8 cellular contexts compared by ENCODE assay signal in genomic region chr7:73739387-73739767, GRCh38. TPM values are rescaled to one million over a fixed set of nuclear protein-coding genes. Genes with fewer than 3 reads are reported as not detected.
DNase-seq lines count a peak whose midpoint lies in the region; ATAC-seq and TF ChIP-seq lines count a peak whose summit lies in the region.

No MANE protein-coding gene starts in this region.

- no peaks in the 10 kb centered on the region for H3K27me3 Mint-ChIP-seq in central memory CD8-positive, alpha-beta T cell
- H3K27me3 Mint-ChIP-seq in naive thymus-derived CD4-positive, alpha-beta T cell, result peaks cover 0 to 6% (median 0%) of the 10 kb centered on the region in 5 donors

- H3K27ac Mint-ChIP-seq in central memory CD8-positive, alpha-beta T cell (ENCODE audit: low read depth), result peak overlapping the region; percentile 88
- peak overlapping the region; percentile 79 to 96 (median 93) for H3K27ac Mint-ChIP-seq in naive thymus-derived CD4-positive, alpha-beta T cell

- TF ChIP-seq CTCF in AG10803 (conservative IDR thresholded peaks at IDR 0.05; ENCODE audit: low read length) (no peak), HL-60 (IDR thresholded peaks at IDR 0.05; ENCODE audit: insufficient read depth, low read length) (no peak)

- H3K9me3 Mint-ChIP-seq in central memory CD8-positive, alpha-beta T cell, result no peaks in the 10 kb centered on the region
- peaks cover 0 to 1% (median 0%) of the 10 kb centered on the region in 11 donors for H3K9me3 Mint-ChIP-seq in naive thymus-derived CD4-positive, alpha-beta T cell

- ATAC-seq in central memory CD8-positive, alpha-beta T cell (replicated peaks; ENCODE audit: extremely low read depth, poor library complexity, severe bottlenecking), result peak; percentile 4
- ATAC-seq in naive thymus-derived CD4-positive, alpha-beta T cell, result no peak
- ATAC-seq in HG03097 (IDR thresholded peaks at IDR 0.05; ENCODE audit: low FRiP score, unreplicated experiment), result no peak

- peaks cover 4 to 18% of the 10 kb centered on the region in 2 donors for H3K4me1 ChIP-seq in naive thymus-derived CD4-positive, alpha-beta T cell (ENCODE audit: control insufficient read depth in 2 of 2, insufficient read depth in 2 of 2, low read length in 2 of 2)

- no peak for DNase-seq in AG10803 (ENCODE audit: low read depth)
- DNase-seq in HL-60 (ENCODE audit: low read depth in 1 of 2, low spot score in 1 of 2), result no peak
- DNase-seq in central memory CD8-positive, alpha-beta T cell (ENCODE audit: low spot score in 2 of 2), result no peak
- no peak for DNase-seq in naive thymus-derived CD4-positive, alpha-beta T cell
- no peak for DNase-seq in stimulated activated CD4-positive, alpha-beta T cell treated with anti-CD3 and anti-CD28 coated beads, Interleukin-4, amount 100 ng/mL, for 1 hour
- DNase-seq in SKM-1 treated with dmso at 0.1 percent for 144 hours (lab: John Stamatoyannopoulos, UW; ENCODE audit: unreplicated experiment), result no peak
- no peak for DNase-seq in central memory CD4-positive, alpha-beta T cell

- H3K9me3 ChIP-seq in naive thymus-derived CD4-positive, alpha-beta T cell (ENCODE audit: control insufficient read depth in 2 of 3, low read length in 3 of 3), result no peaks in the 10 kb centered on the region

- peak overlapping the region; percentile 59 for H3K27ac ChIP-seq in HL-60 (replicated peaks)
- H3K27ac ChIP-seq in naive thymus-derived CD4-positive, alpha-beta T cell (ENCODE audit: low read depth, low read length), result peak overlapping the region; percentile 89

- H3K36me3 ChIP-seq in naive thymus-derived CD4-positive, alpha-beta T cell (ENCODE audit: control insufficient read depth in 2 of 3, insufficient read depth in 3 of 3, low read length in 3 of 3), result peaks cover 0 to 19% (median 0%) of the 10 kb centered on the region in 3 experiments

- H3K36me3 Mint-ChIP-seq in central memory CD8-positive, alpha-beta T cell (ENCODE audit: insufficient read depth), result peaks cover 11% of the 10 kb centered on the region
- H3K36me3 Mint-ChIP-seq in naive thymus-derived CD4-positive, alpha-beta T cell, result peaks cover 0 to 4% (median 0%) of the 10 kb centered on the region in 5 donors

- intact Hi-C loops in naive thymus-derived CD4-positive, alpha-beta T cell (cut with micrococcal nuclease), result loop anchor here (1.0 to 10.0 kb wide), 9 partner anchors 116 to 915 kb away; partner anchors contain the start of genes LIMK1 (in 2 of the 2), TYW1B (in 2 of the 2), FZD9 (in 1 of the 2) and GTF2I (in 1 of the 2)

- CTCF ChIA-PET in naive thymus-derived CD4-positive, alpha-beta T cell (lab: Charles Lee), result interaction anchor here (3.0 kb wide), 1 partner anchor 132 kb away, joined by 9 read pairs; no protein-coding TSS in a partner anchor

- H3K4me3 ChIP-seq in AG10803 (ENCODE audit: low read length) (peak overlapping the region; percentile 86), HL-60 (replicated peaks; ENCODE audit: insufficient read depth, low read length) (peak overlapping the region; percentile 91)
- H3K4me3 ChIP-seq in naive thymus-derived CD4-positive, alpha-beta T cell (ENCODE audit: low read length), result peak overlapping the region; percentile 72

- H3K27me3 ChIP-seq in HL-60 (ENCODE audit: insufficient read depth, poor library complexity, severe bottlenecking), result no peaks in the 10 kb centered on the region
- no peaks in the 10 kb centered on the region for H3K27me3 ChIP-seq in naive thymus-derived CD4-positive, alpha-beta T cell (ENCODE audit: control insufficient read depth in 2 of 2, insufficient read depth in 2 of 2, low read length in 2 of 2)

- H3K4me1 Mint-ChIP-seq in central memory CD8-positive, alpha-beta T cell, result peaks cover 19% of the 10 kb centered on the region
- peaks cover 5 to 22% (median 16%) of the 10 kb centered on the region in 7 donors for H3K4me1 Mint-ChIP-seq in naive thymus-derived CD4-positive, alpha-beta T cell

- POLR2A ChIA-PET in naive thymus-derived CD4-positive, alpha-beta T cell (lab: Charles Lee), result interaction anchor here (0.9 to 2.1 kb wide), 9 partner anchors 20 to 2000 kb away, joined by 3 to 8 read pairs (median 4); partner anchors contain the start of genes BUD23, HIP1, METTL27 and STX1A

- H3K4me3 Mint-ChIP-seq in central memory CD8-positive, alpha-beta T cell, result peak overlapping the region; percentile 87
- peak overlapping the region; percentile 83 to 94 (median 91) for H3K4me3 Mint-ChIP-seq in naive thymus-derived CD4-positive, alpha-beta T cell

RNA-seq across cellular contexts. Expression of gene ABHD11, which starts 0.8 kb away (rescaled TPM):
- 10 to 100 TPM; 12.3 to 22.7 (median 17.2) TPM for total RNA-seq in naive thymus-derived CD4-positive, alpha-beta T cell
- 10 to 100 TPM; 10.2 to 15.9 TPM for polyA plus RNA-seq in naive thymus-derived CD4-positive, alpha-beta T cell

RNA-seq across cellular contexts. Expression of gene STX1A, which starts 19.9 kb away (rescaled TPM):
- total RNA-seq in naive thymus-derived CD4-positive, alpha-beta T cell, result 10 to 100 TPM in 3 of 5 experiments, 1 to 10 TPM in 2; 9.6 to 13.4 (median 10.5) TPM
- polyA plus RNA-seq in naive thymus-derived CD4-positive, alpha-beta T cell, result 1 to 10 TPM; 1.2 to 3.2 TPM

RNA-seq across cellular contexts. Expression of gene CLDN3, which starts 30.7 kb away (rescaled TPM):
- not detected for total RNA-seq in naive thymus-derived CD4-positive, alpha-beta T cell
- polyA plus RNA-seq in naive thymus-derived CD4-positive, alpha-beta T cell, result not detected

RNA-seq across cellular contexts. Expression of gene BUD23, which starts 56.0 kb away (rescaled TPM):
- total RNA-seq in naive thymus-derived CD4-positive, alpha-beta T cell, result 100 to 1,000 TPM in 2 of 5 experiments, 10 to 100 TPM in 3; 50.5 to 107 (median 72.0) TPM
- 100 to 1,000 TPM; 126 to 156 TPM for polyA plus RNA-seq in naive thymus-derived CD4-positive, alpha-beta T cell

RNA-seq across cellular contexts. Expression of gene DNAJC30, which starts 56.1 kb away (rescaled TPM):
- total RNA-seq in naive thymus-derived CD4-positive, alpha-beta T cell, result 10 to 100 TPM in 4 of 5 experiments, 1 to 10 TPM in 1; 9.5 to 22.4 (median 13.4) TPM
- polyA plus RNA-seq in naive thymus-derived CD4-positive, alpha-beta T cell, result 10 to 100 TPM; 11.8 to 12.9 TPM
